Comparison of ENCODE assay signal across 1 cellular context in genomic region chr15:48352474-48353072, GRCh38.
TF ChIP-seq lines count a peak whose summit lies in the region.

No MANE protein-coding gene starts in this region.

TF ChIP-seq in GM12878, 131 proteins besides CTCF, POLR2A, EP300 and RAD21 (continued from another document):
- TF ChIP-seq SMC3 (IDR thresholded peaks at IDR 0.05; ENCODE audit: borderline replicate concordance, low read length), result peak; percentile 90
- no peak for TF ChIP-seq ZNF687 (IDR thresholded peaks at IDR 0.05)
- TF ChIP-seq IRF4 (IDR thresholded peaks at IDR 0.05; ENCODE audit: low read depth, low read length), result peak; percentile 35; the same call in 1 of the 2 replicates
- TF ChIP-seq SIN3A (IDR thresholded peaks at IDR 0.05; ENCODE audit: low read depth, low read length), result no peak
- TF ChIP-seq NR2F1 (conservative IDR thresholded peaks at IDR 0.05), result no peak
- no peak for TF ChIP-seq SIX5 (IDR thresholded peaks at IDR 0.05; ENCODE audit: low read depth, low read length, severe bottlenecking)
- TF ChIP-seq, protein P1, sequence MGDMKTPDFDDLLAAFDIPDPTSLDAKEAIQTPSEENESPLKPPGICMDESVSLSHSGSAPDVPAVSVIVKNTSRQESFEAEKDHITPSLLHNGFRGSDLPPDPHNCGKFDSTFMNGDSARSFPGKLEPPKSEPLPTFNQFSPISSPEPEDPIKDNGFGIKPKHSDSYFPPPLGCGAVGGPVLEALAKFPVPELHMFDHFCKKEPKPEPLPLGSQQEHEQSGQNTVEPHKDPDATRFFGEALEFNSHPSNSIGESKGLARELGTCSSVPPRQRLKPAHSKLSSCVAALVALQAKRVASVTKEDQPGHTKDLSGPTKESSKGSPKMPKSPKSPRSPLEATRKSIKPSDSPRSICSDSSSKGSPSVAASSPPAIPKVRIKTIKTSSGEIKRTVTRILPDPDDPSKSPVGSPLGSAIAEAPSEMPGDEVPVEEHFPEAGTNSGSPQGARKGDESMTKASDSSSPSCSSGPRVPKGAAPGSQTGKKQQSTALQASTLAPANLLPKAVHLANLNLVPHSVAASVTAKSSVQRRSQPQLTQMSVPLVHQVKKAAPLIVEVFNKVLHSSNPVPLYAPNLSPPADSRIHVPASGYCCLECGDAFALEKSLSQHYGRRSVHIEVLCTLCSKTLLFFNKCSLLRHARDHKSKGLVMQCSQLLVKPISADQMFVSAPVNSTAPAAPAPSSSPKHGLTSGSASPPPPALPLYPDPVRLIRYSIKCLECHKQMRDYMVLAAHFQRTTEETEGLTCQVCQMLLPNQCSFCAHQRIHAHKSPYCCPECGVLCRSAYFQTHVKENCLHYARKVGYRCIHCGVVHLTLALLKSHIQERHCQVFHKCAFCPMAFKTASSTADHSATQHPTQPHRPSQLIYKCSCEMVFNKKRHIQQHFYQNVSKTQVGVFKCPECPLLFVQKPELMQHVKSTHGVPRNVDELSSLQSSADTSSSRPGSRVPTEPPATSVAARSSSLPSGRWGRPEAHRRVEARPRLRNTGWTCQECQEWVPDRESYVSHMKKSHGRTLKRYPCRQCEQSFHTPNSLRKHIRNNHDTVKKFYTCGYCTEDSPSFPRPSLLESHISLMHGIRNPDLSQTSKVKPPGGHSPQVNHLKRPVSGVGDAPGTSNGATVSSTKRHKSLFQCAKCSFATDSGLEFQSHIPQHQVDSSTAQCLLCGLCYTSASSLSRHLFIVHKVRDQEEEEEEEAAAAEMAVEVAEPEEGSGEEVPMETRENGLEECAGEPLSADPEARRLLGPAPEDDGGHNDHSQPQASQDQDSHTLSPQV (IDR thresholded peaks at IDR 0.05), result no peak
- no peak for TF ChIP-seq ZNF24 (IDR thresholded peaks at IDR 0.05)
- TF ChIP-seq PAX5 (IDR thresholded peaks at IDR 0.05; ENCODE audit: borderline replicate concordance, low read depth, low read length), result no peak
